26 cellular contexts compared by ENCODE assay signal in the genomic region with DNA sequence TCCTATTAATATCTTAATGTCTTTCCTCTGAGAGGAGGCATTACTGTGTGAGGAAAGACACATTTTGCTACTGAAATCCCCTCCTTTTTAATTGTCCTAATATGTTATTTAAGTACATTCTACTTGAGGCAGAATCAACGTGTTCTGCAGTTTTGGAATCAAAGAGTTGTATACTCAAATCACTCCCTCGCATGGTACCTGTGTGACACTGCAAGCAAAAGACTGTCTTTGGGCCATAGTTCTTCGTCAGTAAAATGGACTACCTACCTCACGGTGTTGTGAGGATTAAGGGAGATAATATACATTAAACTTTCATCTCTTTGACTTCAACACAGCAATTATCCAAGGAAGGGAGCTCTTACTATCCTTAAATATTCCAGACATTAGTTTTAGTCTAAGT.
A peak's percentile ranks its signal among the peaks of the same experiment; 100 is the strongest.
DNase-seq lines count a peak whose midpoint lies in the region; ATAC-seq and TF ChIP-seq lines count a peak whose summit lies in the region.
"Had no signal": no experiment of that assay in that cellular context is flagged by ENCODE, and none has a peak within 500 bp of the region (broad histone marks: within the 10 kb centered on the region; RNA-seq: fewer than 3 reads in every experiment).

No MANE protein-coding gene starts in this region.

- H3K27me3 ChIP-seq in H7 (ENCODE audit: control insufficient read depth, insufficient read depth, low read length): no peaks in the 10 kb centered on the region
- H3K27me3 ChIP-seq: heart right ventricle, neutrophil, stomach, uterus had no signal

- peak; percentile 62 for DNase-seq in NCI-H510A treated with DMSO at 0.1 percent for 48 hours (lab: John Stamatoyannopoulos, UW)
- DNase-seq in NCI-H510A (lab: John Stamatoyannopoulos, UW): no peak
- DNase-seq in H7: peak; percentile 2
- DNase-seq in WTC11 (ENCODE audit: low spot score): no peak
- no peak for DNase-seq in retinal pigment epithelial cell (ENCODE audit: low read depth)
- DNase-seq in NCI-H2171 treated with DMSO at 0.1 percent for 48 hours (lab: John Stamatoyannopoulos, UW): no peak
- DNase-seq: ACHN; activated CD8-positive, alpha-beta memory T cell treated with anti-CD3 and anti-CD28 coated beads, Interleukin-2, amount 50 U/mL, for 48 hours; activated CD8-positive, alpha-beta T cell treated with anti-CD3 and anti-CD28 coated beads for 36 hours; activated naive CD4-positive, alpha-beta T cell treated with anti-CD3 and anti-CD28 coated beads for 36 hours; BE2C; CD8-positive, alpha-beta memory T cell; foreskin melanocyte; GOT3; heart right ventricle; kidney; NCI-H1092 treated with DMSO at 0.1 percent for 48 hours; SHP77; stimulated activated CD4-positive, alpha-beta T cell treated with anti-CD3 and anti-CD28 coated beads, Interleukin-4, amount 100 ng/mL, for 1 hour; stomach; uterus had no signal

- H3K9me3 Mint-ChIP-seq in WTC11: no peaks in the 10 kb centered on the region
- H3K9me3 Mint-ChIP-seq: activated CD8-positive, alpha-beta T cell treated with anti-CD3 and anti-CD28 coated beads for 36 hours; activated naive CD4-positive, alpha-beta T cell treated with anti-CD3 and anti-CD28 coated beads for 36 hours; CD8-positive, alpha-beta memory T cell; mesothelial cell of epicardium had no signal

- CTCF ChIA-PET in WTC11 (lab: Charles Lee): no interaction called here

- H3K36me3 ChIP-seq in H7 (replicated peaks; ENCODE audit: control insufficient read depth, insufficient read depth, low read length): no peaks in the 10 kb centered on the region
- H3K36me3 ChIP-seq: BE2C, heart right ventricle, neutrophil, stomach, uterus had no signal

- H3K27me3 Mint-ChIP-seq in WTC11 (ENCODE audit: low read depth): no peaks in the 10 kb centered on the region

- peak; percentile 71 for ATAC-seq in WTC11
- ATAC-seq in GM18498 (IDR thresholded peaks at IDR 0.05; ENCODE audit: unreplicated experiment): no peak
- no peak for ATAC-seq in HG02642 (IDR thresholded peaks at IDR 0.05; ENCODE audit: poor library complexity, unreplicated experiment)
- ATAC-seq: activated CD8-positive, alpha-beta T cell treated with anti-CD3 and anti-CD28 coated beads for 36 hours; heart right ventricle; Panc1 had no signal

- H3K4me1 Mint-ChIP-seq in WTC11: no peaks in the 10 kb centered on the region; the same call in 1 of the 2 replicates
- H3K4me1 Mint-ChIP-seq: CD8-positive, alpha-beta memory T cell had no signal

- H3K4me3 Mint-ChIP-seq in WTC11: no peak overlapping the region
- H3K4me3 Mint-ChIP-seq: activated CD8-positive, alpha-beta T cell treated with anti-CD3 and anti-CD28 coated beads for 36 hours; activated naive CD4-positive, alpha-beta T cell treated with anti-CD3 and anti-CD28 coated beads for 36 hours; CD8-positive, alpha-beta memory T cell; mesothelial cell of epicardium had no signal

- no peaks in the 10 kb centered on the region for H3K36me3 Mint-ChIP-seq in WTC11
- H3K36me3 Mint-ChIP-seq: CD8-positive, alpha-beta memory T cell; mesothelial cell of epicardium had no signal

- TF ChIP-seq CTCF in WTC11 (IDR thresholded peaks at IDR 0.05) (no peak), retinal pigment epithelial cell (conservative IDR thresholded peaks at IDR 0.05; ENCODE audit: low read depth, low read length) (peak; percentile 11)

- H3K4me3 ChIP-seq in H7 (ENCODE audit: insufficient read depth, low read depth, low read length) (no peak overlapping the region), retinal pigment epithelial cell (ENCODE audit: low read length) (no peak overlapping the region)
- H3K4me3 ChIP-seq: heart right ventricle, stomach, uterus had no signal

- no peak overlapping the region for H3K27ac Mint-ChIP-seq in WTC11
- H3K27ac Mint-ChIP-seq: activated CD8-positive, alpha-beta T cell treated with anti-CD3 and anti-CD28 coated beads for 36 hours; activated naive CD4-positive, alpha-beta T cell treated with anti-CD3 and anti-CD28 coated beads for 36 hours; CD8-positive, alpha-beta memory T cell; mesothelial cell of epicardium had no signal

- POLR2A ChIA-PET in WTC11 (lab: Charles Lee): no interaction called here

TF ChIP-seq in WTC11, 78 proteins besides CTCF, POLR2A, EP300 and RAD21 (continues in another document):
- TF ChIP-seq, protein P1, sequence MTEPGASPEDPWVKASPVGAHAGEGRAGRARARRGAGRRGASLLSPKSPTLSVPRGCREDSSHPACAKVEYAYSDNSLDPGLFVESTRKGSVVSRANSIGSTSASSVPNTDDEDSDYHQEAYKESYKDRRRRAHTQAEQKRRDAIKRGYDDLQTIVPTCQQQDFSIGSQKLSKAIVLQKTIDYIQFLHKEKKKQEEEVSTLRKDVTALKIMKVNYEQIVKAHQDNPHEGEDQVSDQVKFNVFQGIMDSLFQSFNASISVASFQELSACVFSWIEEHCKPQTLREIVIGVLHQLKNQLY (CRISPR knock-in tag; IDR thresholded peaks at IDR 0.05): no peak
- no peak for TF ChIP-seq GTF2I (CRISPR knock-in tag; conservative IDR thresholded peaks at IDR 0.05)
- TF ChIP-seq ATF1 (CRISPR knock-in tag; IDR thresholded peaks at IDR 0.05): no peak
- TF ChIP-seq, protein P2, sequence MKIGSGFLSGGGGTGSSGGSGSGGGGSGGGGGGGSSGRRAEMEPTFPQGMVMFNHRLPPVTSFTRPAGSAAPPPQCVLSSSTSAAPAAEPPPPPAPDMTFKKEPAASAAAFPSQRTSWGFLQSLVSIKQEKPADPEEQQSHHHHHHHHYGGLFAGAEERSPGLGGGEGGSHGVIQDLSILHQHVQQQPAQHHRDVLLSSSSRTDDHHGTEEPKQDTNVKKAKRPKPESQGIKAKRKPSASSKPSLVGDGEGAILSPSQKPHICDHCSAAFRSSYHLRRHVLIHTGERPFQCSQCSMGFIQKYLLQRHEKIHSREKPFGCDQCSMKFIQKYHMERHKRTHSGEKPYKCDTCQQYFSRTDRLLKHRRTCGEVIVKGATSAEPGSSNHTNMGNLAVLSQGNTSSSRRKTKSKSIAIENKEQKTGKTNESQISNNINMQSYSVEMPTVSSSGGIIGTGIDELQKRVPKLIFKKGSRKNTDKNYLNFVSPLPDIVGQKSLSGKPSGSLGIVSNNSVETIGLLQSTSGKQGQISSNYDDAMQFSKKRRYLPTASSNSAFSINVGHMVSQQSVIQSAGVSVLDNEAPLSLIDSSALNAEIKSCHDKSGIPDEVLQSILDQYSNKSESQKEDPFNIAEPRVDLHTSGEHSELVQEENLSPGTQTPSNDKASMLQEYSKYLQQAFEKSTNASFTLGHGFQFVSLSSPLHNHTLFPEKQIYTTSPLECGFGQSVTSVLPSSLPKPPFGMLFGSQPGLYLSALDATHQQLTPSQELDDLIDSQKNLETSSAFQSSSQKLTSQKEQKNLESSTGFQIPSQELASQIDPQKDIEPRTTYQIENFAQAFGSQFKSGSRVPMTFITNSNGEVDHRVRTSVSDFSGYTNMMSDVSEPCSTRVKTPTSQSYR (CRISPR knock-in tag; IDR thresholded peaks at IDR 0.05): no peak
- TF ChIP-seq, protein P3, sequence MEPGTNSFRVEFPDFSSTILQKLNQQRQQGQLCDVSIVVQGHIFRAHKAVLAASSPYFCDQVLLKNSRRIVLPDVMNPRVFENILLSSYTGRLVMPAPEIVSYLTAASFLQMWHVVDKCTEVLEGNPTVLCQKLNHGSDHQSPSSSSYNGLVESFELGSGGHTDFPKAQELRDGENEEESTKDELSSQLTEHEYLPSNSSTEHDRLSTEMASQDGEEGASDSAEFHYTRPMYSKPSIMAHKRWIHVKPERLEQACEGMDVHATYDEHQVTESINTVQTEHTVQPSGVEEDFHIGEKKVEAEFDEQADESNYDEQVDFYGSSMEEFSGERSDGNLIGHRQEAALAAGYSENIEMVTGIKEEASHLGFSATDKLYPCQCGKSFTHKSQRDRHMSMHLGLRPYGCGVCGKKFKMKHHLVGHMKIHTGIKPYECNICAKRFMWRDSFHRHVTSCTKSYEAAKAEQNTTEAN (CRISPR knock-in tag; IDR thresholded peaks at IDR 0.05): no peak
- TF ChIP-seq OVOL2 (CRISPR knock-in tag; IDR thresholded peaks at IDR 0.05; ENCODE audit: borderline replicate concordance): no peak
- TF ChIP-seq, protein P4, sequence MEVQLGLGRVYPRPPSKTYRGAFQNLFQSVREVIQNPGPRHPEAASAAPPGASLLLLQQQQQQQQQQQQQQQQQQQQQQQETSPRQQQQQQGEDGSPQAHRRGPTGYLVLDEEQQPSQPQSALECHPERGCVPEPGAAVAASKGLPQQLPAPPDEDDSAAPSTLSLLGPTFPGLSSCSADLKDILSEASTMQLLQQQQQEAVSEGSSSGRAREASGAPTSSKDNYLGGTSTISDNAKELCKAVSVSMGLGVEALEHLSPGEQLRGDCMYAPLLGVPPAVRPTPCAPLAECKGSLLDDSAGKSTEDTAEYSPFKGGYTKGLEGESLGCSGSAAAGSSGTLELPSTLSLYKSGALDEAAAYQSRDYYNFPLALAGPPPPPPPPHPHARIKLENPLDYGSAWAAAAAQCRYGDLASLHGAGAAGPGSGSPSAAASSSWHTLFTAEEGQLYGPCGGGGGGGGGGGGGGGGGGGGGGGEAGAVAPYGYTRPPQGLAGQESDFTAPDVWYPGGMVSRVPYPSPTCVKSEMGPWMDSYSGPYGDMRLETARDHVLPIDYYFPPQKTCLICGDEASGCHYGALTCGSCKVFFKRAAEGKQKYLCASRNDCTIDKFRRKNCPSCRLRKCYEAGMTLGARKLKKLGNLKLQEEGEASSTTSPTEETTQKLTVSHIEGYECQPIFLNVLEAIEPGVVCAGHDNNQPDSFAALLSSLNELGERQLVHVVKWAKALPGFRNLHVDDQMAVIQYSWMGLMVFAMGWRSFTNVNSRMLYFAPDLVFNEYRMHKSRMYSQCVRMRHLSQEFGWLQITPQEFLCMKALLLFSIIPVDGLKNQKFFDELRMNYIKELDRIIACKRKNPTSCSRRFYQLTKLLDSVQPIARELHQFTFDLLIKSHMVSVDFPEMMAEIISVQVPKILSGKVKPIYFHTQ (CRISPR knock-in tag; IDR thresholded peaks at IDR 0.05): no peak
- TF ChIP-seq, protein P5, sequence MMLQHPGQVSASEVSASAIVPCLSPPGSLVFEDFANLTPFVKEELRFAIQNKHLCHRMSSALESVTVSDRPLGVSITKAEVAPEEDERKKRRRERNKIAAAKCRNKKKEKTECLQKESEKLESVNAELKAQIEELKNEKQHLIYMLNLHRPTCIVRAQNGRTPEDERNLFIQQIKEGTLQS (CRISPR knock-in tag; conservative IDR thresholded peaks at IDR 0.05): no peak
- no peak for TF ChIP-seq IRF2 (CRISPR knock-in tag; IDR thresholded peaks at IDR 0.05; ENCODE audit: borderline replicate concordance, low read depth)
- no peak for TF ChIP-seq ZNF317 (CRISPR knock-in tag; IDR thresholded peaks at IDR 0.05; ENCODE audit: borderline replicate concordance, low read depth)
- no peak for TF ChIP-seq NFATC4 (CRISPR knock-in tag; IDR thresholded peaks at IDR 0.05)
- TF ChIP-seq TP53 (CRISPR knock-in tag; IDR thresholded peaks at IDR 0.05): no peak
- TF ChIP-seq NR3C1 (CRISPR knock-in tag; conservative IDR thresholded peaks at IDR 0.05; ENCODE audit: low read depth): no peak

Comparison
In these comparisons a context has a peak if more than half of its experiments do, and no peak if none do; other contexts are left out.
1. DNase-seq: peak in NCI-H510A treated with DMSO at 0.1 percent for 48 hours (single experiment) and H7 (single experiment); none in NCI-H510A (single experiment), WTC11 (single experiment), retinal pigment epithelial cell (single experiment) and NCI-H2171 treated with DMSO at 0.1 percent for 48 hours (single experiment).